ENCODE assay signal across 8 cellular contexts in the genomic region with DNA sequence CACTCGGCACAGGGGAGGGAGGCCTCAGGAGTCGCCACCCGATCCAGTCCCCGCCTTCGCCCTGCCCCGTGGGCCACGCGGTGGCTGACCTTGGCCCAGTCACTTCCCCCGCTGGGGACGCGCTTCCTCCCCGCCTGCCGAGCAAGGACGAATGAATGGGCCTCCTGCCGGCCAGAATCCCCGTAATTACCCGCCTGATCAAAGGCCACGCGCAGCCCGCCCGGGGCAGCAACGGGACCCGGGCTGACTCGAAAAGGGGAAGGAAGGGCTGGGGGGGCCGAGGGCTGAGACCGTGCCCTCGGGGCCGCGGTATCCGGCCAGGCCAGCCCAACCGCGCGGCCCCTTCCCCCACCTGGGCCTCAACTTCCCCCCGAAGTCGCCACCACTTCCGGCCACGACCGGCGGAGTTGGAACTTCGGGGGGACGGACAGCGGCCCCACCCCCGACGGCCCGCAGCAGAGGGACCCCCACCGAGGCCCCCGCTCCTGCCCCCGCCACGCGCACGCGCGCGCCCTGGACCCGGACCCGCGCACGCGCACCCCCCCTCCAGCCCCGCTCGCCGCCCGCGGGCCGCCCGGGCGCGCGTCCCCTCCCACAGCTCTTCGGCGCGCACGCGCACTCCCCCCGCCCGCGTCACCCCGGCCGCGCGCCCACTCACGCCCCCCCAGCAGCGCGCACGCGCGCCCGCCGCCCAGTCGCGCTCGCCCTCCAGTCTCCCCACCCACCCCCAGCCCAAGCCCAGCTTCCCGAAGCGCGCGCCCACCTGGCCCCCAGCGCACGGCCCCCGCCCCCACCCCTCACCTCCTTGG. TPM values are rescaled to one million over a fixed set of nuclear protein-coding genes. Genes with fewer than 3 reads are reported as not detected.
A peak's percentile ranks its signal among the peaks of the same experiment; 100 is the strongest.
DNase-seq lines count a peak whose midpoint lies in the region; ATAC-seq and TF ChIP-seq lines count a peak whose summit lies in the region.

No MANE protein-coding gene starts in this region.

- H3K9me3 ChIP-seq in trophoblast cell (ENCODE audit: insufficient read depth, low read depth, low read length): no peaks in the 10 kb centered on the region
- no peaks in the 10 kb centered on the region for H3K9me3 ChIP-seq in transverse colon

- intact Hi-C loops in Right ventricle myocardium inferior (cut with DNase I) (loop anchor here (1.0 to 2.0 kb wide), 4 partner anchors 9 to 21 kb away; partner anchors contain the start of gene ZNF444), transverse colon (cut with DNase I; ENCODE audit: low total_unique reads) (loop anchor here (1.0 kb wide), 1 partner anchor 21 kb away; the partner anchor contains the start of gene ZNF444)

- peak overlapping the region; percentile 88 for H3K9ac ChIP-seq in trophoblast cell (ENCODE audit: low read length)

- peak overlapping the region; percentile 95 for H4K91ac ChIP-seq in trophoblast cell (ENCODE audit: low read depth, low read length)

- H3K36me3 ChIP-seq in trophoblast cell (ENCODE audit: control insufficient read depth in 1 of 2, insufficient read depth in 2 of 2, low read length in 2 of 2): peaks cover 18 to 21% of the 10 kb centered on the region in 2 experiments
- H3K36me3 ChIP-seq in transverse colon: no peaks in the 10 kb centered on the region

- H3K4me1 ChIP-seq in trophoblast cell (ENCODE audit: control insufficient read depth in 1 of 2, insufficient read depth in 2 of 2, low read length in 2 of 2) (peaks cover 8 to 16% of the 10 kb centered on the region in 2 experiments), transverse colon (peaks cover 26 to 45% (median 41%) of the 10 kb centered on the region in 4 donors)

- peak overlapping the region; percentile 89 for H3K4me2 ChIP-seq in trophoblast cell (ENCODE audit: low read length)

- ATAC-seq in GM21360 (IDR thresholded peaks at IDR 0.05; ENCODE audit: unreplicated experiment) (peak; percentile 31), Right ventricle myocardium inferior (peak; percentile 35)

- peak overlapping the region; percentile 79 for H2BK5ac ChIP-seq in trophoblast cell (ENCODE audit: low read depth, low read length, poor library complexity)

- WGBS in trophoblast cell (ENCODE audit: extremely low coverage, insufficient coverage, insufficient read length): no CpG with 5 or more reads among the region's 99 CpGs
- 3% methylated on average over 27 of the region's 99 CpGs; no CpG with 5 or more reads in 1 of the 2 donors for WGBS in transverse colon (ENCODE audit: low coverage in 1 of 2), 2 donors

- no peaks in the 10 kb centered on the region for H3K9me3 Mint-ChIP-seq in activated naive CD4-positive, alpha-beta T cell treated with anti-CD3 and anti-CD28 coated beads, Interleukin-2, amount 50 U/mL, for 24 hours

- peak overlapping the region; percentile 89 for H4K8ac ChIP-seq in trophoblast cell (ENCODE audit: low read depth, low read length)

- peak overlapping the region; percentile 45 for H4K12ac ChIP-seq in trophoblast cell (ENCODE audit: low read depth, low read length)

- DNase-seq in COLO829 (ENCODE audit: low spot score): peak; percentile 82
- DNase-seq in HuH-7 (ENCODE audit: low spot score): peak; percentile 96
- DNase-seq in SK-MEL-5 (ENCODE audit: low read depth, low spot score): peak; percentile 86
- DNase-seq in Right ventricle myocardium inferior (ENCODE audit: missing footprints): peak; percentile 94
- DNase-seq in trophoblast cell: peak; percentile 68 to 80
- peak; percentile 89 for DNase-seq in transverse colon

- peak overlapping the region; percentile 91 for H3K4me3 Mint-ChIP-seq in activated naive CD4-positive, alpha-beta T cell treated with anti-CD3 and anti-CD28 coated beads, Interleukin-2, amount 50 U/mL, for 24 hours

- TF ChIP-seq POLR2A in transverse colon (IDR thresholded peaks at IDR 0.05): peak; percentile 67

- peaks cover 59% of the 10 kb centered on the region for H3K4me1 Mint-ChIP-seq in activated naive CD4-positive, alpha-beta T cell treated with anti-CD3 and anti-CD28 coated beads, Interleukin-2, amount 50 U/mL, for 24 hours

- H2AK5ac ChIP-seq in trophoblast cell (ENCODE audit: low read length): peak overlapping the region; percentile 86

- H3K27me3 Mint-ChIP-seq in activated naive CD4-positive, alpha-beta T cell treated with anti-CD3 and anti-CD28 coated beads, Interleukin-2, amount 50 U/mL, for 24 hours: no peaks in the 10 kb centered on the region

- H2AFZ ChIP-seq in trophoblast cell (ENCODE audit: insufficient read depth, low read length, poor library complexity): peak overlapping the region; percentile 26

- H3K79me1 ChIP-seq in trophoblast cell (ENCODE audit: low read length): peaks cover 11% of the 10 kb centered on the region

- no peak overlapping the region for H3K23ac ChIP-seq in trophoblast cell (ENCODE audit: low read length)

- peak overlapping the region; percentile 88 for H3K18ac ChIP-seq in trophoblast cell (ENCODE audit: low read length)

- no peak overlapping the region for H2BK12ac ChIP-seq in trophoblast cell (ENCODE audit: low read length)

- peak overlapping the region; percentile 94 for H3K27ac Mint-ChIP-seq in activated naive CD4-positive, alpha-beta T cell treated with anti-CD3 and anti-CD28 coated beads, Interleukin-2, amount 50 U/mL, for 24 hours

- H3K27me3 ChIP-seq in trophoblast cell (ENCODE audit: insufficient read depth, low read length) (no peaks in the 10 kb centered on the region), transverse colon (no peaks in the 10 kb centered on the region)

- peak overlapping the region; percentile 85 for H3K4me3 ChIP-seq in trophoblast cell (ENCODE audit: low read depth, low read length)
- H3K4me3 ChIP-seq in transverse colon: peak overlapping the region; percentile 73 to 86 (median 84)

- H3K27ac ChIP-seq in trophoblast cell (ENCODE audit: low read depth, low read length): peak overlapping the region; percentile 75
- peak overlapping the region; percentile 94 to 98 (median 96) for H3K27ac ChIP-seq in transverse colon

- no peak for TF ChIP-seq EP300 in transverse colon (IDR thresholded peaks at IDR 0.05; ENCODE audit: low read depth)

- H3K36me3 Mint-ChIP-seq in activated naive CD4-positive, alpha-beta T cell treated with anti-CD3 and anti-CD28 coated beads, Interleukin-2, amount 50 U/mL, for 24 hours: no peaks in the 10 kb centered on the region

- H2BK120ac ChIP-seq in trophoblast cell (ENCODE audit: insufficient read depth, low read length, poor library complexity): peak overlapping the region; percentile 39

- in situ Hi-C loops in SK-MEL-5 (cut with HindIII; ENCODE audit: low pct_unique_long_range_greater_than_20kb, low sequenced_read_pairs): no loop called here
- in situ Hi-C loops in transverse colon (cut with MboI; ENCODE audit: low pct_ligation_motif_present in 1 of 4, low pct_unique_long_range_greater_than_20kb in 1 of 4, low sequenced_read_pairs in 3 of 4): no loop called here

- peak in 4 of 5 experiments; percentile 18 to 66 (median 32) for TF ChIP-seq CTCF in transverse colon (IDR thresholded peaks at IDR 0.05)

- H3K79me2 ChIP-seq in trophoblast cell (ENCODE audit: control insufficient read depth, insufficient read depth, low read length, poor library complexity): peaks cover 41% of the 10 kb centered on the region

- peak overlapping the region; percentile 95 for H3K14ac ChIP-seq in trophoblast cell (ENCODE audit: low read length)

- peak overlapping the region; percentile 99 for H3K4ac ChIP-seq in trophoblast cell (ENCODE audit: low read depth, low read length)

RNA-seq across cellular contexts. Expression of gene ZNF787, which starts 0.5 kb away (rescaled TPM):
- total RNA-seq in SK-MEL-5 (2014; rRNA removed; shearing (Covaris generic)): 30.4 and 31.7 TPM in 2 replicates
- 32.7 and 34.1 TPM in 2 replicates for polyA plus RNA-seq in SK-MEL-5 (2015; cell fraction: cytosol; rRNA removed)
- 14.4 and 18.1 TPM in 2 replicates for polyA plus RNA-seq in SK-MEL-5 (2015; cell fraction: nucleus; rRNA removed)
- total RNA-seq in Right ventricle myocardium inferior (35.3 TPM), transverse colon (10 to 100 TPM; 24.9 to 53.1 (median 27.4) TPM)
- 23.4 and 24.3 TPM in 2 replicates for polyA plus RNA-seq in trophoblast cell (2013)

RNA-seq across cellular contexts. Expression of gene ZNF444, which starts 20.5 kb away (rescaled TPM):
- total RNA-seq in SK-MEL-5 (2014; rRNA removed; shearing (Covaris generic)): 8.0 and 14.6 TPM in 2 replicates
- 27.3 and 28.9 TPM in 2 replicates for polyA plus RNA-seq in SK-MEL-5 (2015; cell fraction: cytosol; rRNA removed)
- polyA plus RNA-seq in SK-MEL-5 (2015; cell fraction: nucleus; rRNA removed): 21.3 and 46.4 TPM in 2 replicates
- total RNA-seq in Right ventricle myocardium inferior (29.1 TPM), transverse colon (100 to 1,000 TPM in 1 of 4 donors, 10 to 100 TPM in 3; 20.7 to 148 (median 39.2) TPM)
- 25.7 and 26.0 TPM in 2 replicates for polyA plus RNA-seq in trophoblast cell (2013)

RNA-seq across cellular contexts. Expression of gene GALP, which starts 55.2 kb away (rescaled TPM):
- total RNA-seq in SK-MEL-5 (2014; rRNA removed; shearing (Covaris generic)): not detected in 2 replicates
- not detected in 2 replicates for polyA plus RNA-seq in SK-MEL-5 (2015; cell fraction: cytosol; rRNA removed)
- not detected in 2 replicates for polyA plus RNA-seq in SK-MEL-5 (2015; cell fraction: nucleus; rRNA removed)
- total RNA-seq in Right ventricle myocardium inferior (not detected), transverse colon (not detected)
- not detected in 2 replicates for polyA plus RNA-seq in trophoblast cell (2013)

Comparison
In these comparisons a context has a peak if more than half of its experiments do, and no peak if none do; other contexts are left out.
1. Peak in every context shown above with its lines: DNase-seq, ATAC-seq, H3K4me3 ChIP-seq and H3K27ac ChIP-seq.